ENCODE assay signal across 10 cellular contexts in genomic region chr1:22453181-22453580, GRCh38. TPM values are rescaled to one million over a fixed set of nuclear protein-coding genes. Genes with fewer than 3 reads are reported as not detected.
DNase-seq lines count a peak whose midpoint lies in the region; ATAC-seq and TF ChIP-seq lines count a peak whose summit lies in the region.
"Had no signal": no experiment of that assay in that cellular context is flagged by ENCODE, and none has a peak within 500 bp of the region (broad histone marks: within the 10 kb centered on the region; RNA-seq: fewer than 3 reads in every experiment).

No MANE protein-coding gene starts in this region.

- peaks cover 24% of the 10 kb centered on the region for H3K4me1 ChIP-seq in DND-41 (ENCODE audit: insufficient read depth, low read length)
- H3K4me1 ChIP-seq in OCI-LY1 (ENCODE audit: insufficient read depth, low read length, severe bottlenecking): peaks cover 19% of the 10 kb centered on the region

- H3K4me3 Mint-ChIP-seq in effector memory CD8-positive, alpha-beta T cell: peak overlapping the region; percentile 96 to 98
- H3K4me3 Mint-ChIP-seq in neural crest cell: peak overlapping the region; percentile 90

- peaks cover 16% of the 10 kb centered on the region for H3K36me3 Mint-ChIP-seq in effector memory CD8-positive, alpha-beta T cell (ENCODE audit: insufficient read depth)
- H3K36me3 Mint-ChIP-seq in neural crest cell (ENCODE audit: low read depth): no peaks in the 10 kb centered on the region

- H3K79me2 ChIP-seq in DND-41 (ENCODE audit: insufficient read depth, low read length) (peaks cover 52% of the 10 kb centered on the region), OCI-LY1 (ENCODE audit: insufficient read depth, low read length) (0 out of 2 replicates have a peak, but pooled peaks cover 8% of the 10 kb centered on the region)

- DNase-seq in DND-41: no peak
- no peak for DNase-seq in effector memory CD8-positive, alpha-beta T cell
- DNase-seq in neural crest cell (ENCODE audit: low read depth, low spot score): no peak
- no peak for DNase-seq in DMS79 (lab: John Stamatoyannopoulos, UW)
- no peak for DNase-seq in GM19240 (ENCODE audit: insufficient read length, low spot score)
- no peak for DNase-seq in NCI-H1105 treated with DMSO at 0.1 percent for 48 hours (lab: John Stamatoyannopoulos, UW)
- DNase-seq: activated CD4-positive, alpha-beta T cell treated with anti-CD3 and anti-CD28 coated beads for 4 hours; stimulated activated naive CD4-positive, alpha-beta T cell had no signal

- peak overlapping the region; percentile 76 for H3K9ac ChIP-seq in DND-41 (ENCODE audit: low read depth, low read length)
- H3K9ac ChIP-seq in OCI-LY1 (ENCODE audit: low read length): peak overlapping the region; percentile 75; the same call in 1 of the 2 replicates

- H3K27ac ChIP-seq in DND-41 (ENCODE audit: low read length): no peak overlapping the region
- H3K27ac ChIP-seq in OCI-LY1 (ENCODE audit: low read depth, low read length, poor library complexity, severe bottlenecking): no peak overlapping the region

- no peaks in the 10 kb centered on the region for H3K27me3 Mint-ChIP-seq in effector memory CD8-positive, alpha-beta T cell
- no peaks in the 10 kb centered on the region for H3K27me3 Mint-ChIP-seq in neural crest cell (ENCODE audit: low read depth)

- H4K20me1 ChIP-seq in DND-41 (ENCODE audit: insufficient read depth, low read length): peaks cover 6% of the 10 kb centered on the region; the same call in 1 of the 2 replicates
- H4K20me1 ChIP-seq in OCI-LY1 (ENCODE audit: insufficient read depth, low read length): no peaks in the 10 kb centered on the region

- no peaks in the 10 kb centered on the region; the same call in 1 of the 2 replicates for H3K36me3 ChIP-seq in DND-41 (ENCODE audit: insufficient read depth, low read length)
- H3K36me3 ChIP-seq in OCI-LY1 (ENCODE audit: insufficient read depth, low read length): no peaks in the 10 kb centered on the region

- H2AFZ ChIP-seq in DND-41 (ENCODE audit: low read depth, low read length): no peak overlapping the region
- H2AFZ ChIP-seq in OCI-LY1 (ENCODE audit: low read length): no peak overlapping the region

- TF ChIP-seq CTCF in DND-41 (IDR thresholded peaks at IDR 0.05; ENCODE audit: borderline replicate concordance, extremely low read depth, low read length, poor library complexity, severe bottlenecking) (no peak), OCI-LY1 (IDR thresholded peaks at IDR 0.05; ENCODE audit: low read length) (no peak), neural crest cell (conservative IDR thresholded peaks at IDR 0.05) (no peak)

- peaks cover 3% of the 10 kb centered on the region for H3K9me3 ChIP-seq in DND-41 (ENCODE audit: insufficient read depth, low read length, severe bottlenecking)
- H3K9me3 ChIP-seq in OCI-LY1 (ENCODE audit: low read length): no peaks in the 10 kb centered on the region

- no peaks in the 10 kb centered on the region for H3F3A ChIP-seq in OCI-LY1 (ENCODE audit: insufficient read depth, low read length)

- H3K27ac Mint-ChIP-seq in effector memory CD8-positive, alpha-beta T cell: peak overlapping the region; percentile 98 to 99
- no peak overlapping the region for H3K27ac Mint-ChIP-seq in neural crest cell (ENCODE audit: unreplicated experiment)

- H3K4me2 ChIP-seq in DND-41 (ENCODE audit: insufficient read depth, low read length) (peak overlapping the region; percentile 82), OCI-LY1 (ENCODE audit: low read length) (peak overlapping the region; percentile 81)

- no peaks in the 10 kb centered on the region for H3K9me2 ChIP-seq in OCI-LY1 (ENCODE audit: low read depth, low read length)

- ATAC-seq in DND-41 (ENCODE audit: insufficient read depth, low read depth) (no peak), GM19324 (IDR thresholded peaks at IDR 0.05; ENCODE audit: low FRiP score, unreplicated experiment) (no peak)
- no peak for ATAC-seq in effector memory CD8-positive, alpha-beta T cell (replicated peaks)

- H3K4me3 ChIP-seq in DND-41 (ENCODE audit: low read depth in 1 of 2, low read length in 2 of 2): peak overlapping the region; percentile 81 to 84; a peak in 3 of 4 replicates
- peak overlapping the region; percentile 84 for H3K4me3 ChIP-seq in OCI-LY1 (ENCODE audit: low read depth, low read length, poor library complexity, severe bottlenecking)

- no peaks in the 10 kb centered on the region for H3K27me3 ChIP-seq in DND-41 (ENCODE audit: insufficient read depth, low read length, poor library complexity)
- H3K27me3 ChIP-seq in OCI-LY1 (ENCODE audit: insufficient read depth, low read length): no peaks in the 10 kb centered on the region

- H3K4me1 Mint-ChIP-seq in effector memory CD8-positive, alpha-beta T cell (ENCODE audit: low read depth in 2 of 2): peaks cover 37 to 42% of the 10 kb centered on the region in 2 donors
- peaks cover 37% of the 10 kb centered on the region for H3K4me1 Mint-ChIP-seq in neural crest cell

- H3K9me3 Mint-ChIP-seq in effector memory CD8-positive, alpha-beta T cell: no peaks in the 10 kb centered on the region
- no peaks in the 10 kb centered on the region for H3K9me3 Mint-ChIP-seq in neural crest cell

RNA-seq across cellular contexts. Expression of gene ZBTB40, which starts 1.5 kb away (rescaled TPM):
- 30.7 and 31.8 TPM in 2 replicates for total RNA-seq in neural crest cell
